Comparison of ENCODE assay signal across 1 cellular context in the genomic region with DNA sequence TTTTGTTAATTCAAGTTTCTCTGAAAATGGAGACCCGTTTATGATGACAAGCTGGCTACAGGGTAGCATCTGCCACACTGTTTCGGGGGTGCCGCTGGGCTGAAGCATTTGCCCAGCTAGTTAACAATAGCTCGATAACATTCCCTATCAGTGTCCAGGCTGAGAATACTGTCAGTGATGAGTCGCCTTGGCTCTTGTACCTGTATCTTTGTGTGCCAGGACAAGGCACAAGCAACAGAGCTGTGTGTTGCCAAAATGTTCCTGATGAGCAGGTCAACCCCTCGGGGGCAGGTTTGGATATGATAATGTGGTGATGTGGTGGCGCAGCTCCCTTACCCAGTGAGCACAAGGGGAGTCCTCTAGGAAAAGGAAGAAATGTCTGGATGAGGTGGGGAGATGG.
TF ChIP-seq lines count a peak whose summit lies in the region.

No MANE protein-coding gene starts in this region.

TF ChIP-seq in IMR-90, 13 proteins besides CTCF, POLR2A, EP300 and RAD21:
- TF ChIP-seq FOS (IDR thresholded peaks at IDR 0.05; ENCODE audit: low read depth, low read length) (no peak), BHLHE40 (IDR thresholded peaks at IDR 0.05; ENCODE audit: low read depth, low read length) (no peak), RFX5 (IDR thresholded peaks at IDR 0.05; ENCODE audit: low read depth, low read length) (no peak), MAFK (IDR thresholded peaks at IDR 0.05; ENCODE audit: low read depth, low read length) (no peak), CHD1 (IDR thresholded peaks at IDR 0.05; ENCODE audit: low read depth, low read length) (no peak), CEBPB (IDR thresholded peaks at IDR 0.05; ENCODE audit: low read depth, low read length) (no peak), NFE2L2 (IDR thresholded peaks at IDR 0.05; ENCODE audit: low read depth, low read length) (no peak), MXI1 (IDR thresholded peaks at IDR 0.05; ENCODE audit: borderline replicate concordance, low read depth, low read length) (no peak), RCOR1 (IDR thresholded peaks at IDR 0.05; ENCODE audit: insufficient replicate concordance, low read length) (no peak), SMC3 (IDR thresholded peaks at IDR 0.05; ENCODE audit: low read depth, low read length) (no peak), MAZ (IDR thresholded peaks at IDR 0.05; ENCODE audit: borderline replicate concordance, low read depth, low read length) (no peak)
- TF ChIP-seq, protein P1, sequence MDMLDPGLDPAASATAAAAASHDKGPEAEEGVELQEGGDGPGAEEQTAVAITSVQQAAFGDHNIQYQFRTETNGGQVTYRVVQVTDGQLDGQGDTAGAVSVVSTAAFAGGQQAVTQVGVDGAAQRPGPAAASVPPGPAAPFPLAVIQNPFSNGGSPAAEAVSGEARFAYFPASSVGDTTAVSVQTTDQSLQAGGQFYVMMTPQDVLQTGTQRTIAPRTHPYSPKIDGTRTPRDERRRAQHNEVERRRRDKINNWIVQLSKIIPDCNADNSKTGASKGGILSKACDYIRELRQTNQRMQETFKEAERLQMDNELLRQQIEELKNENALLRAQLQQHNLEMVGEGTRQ (IDR thresholded peaks at IDR 0.05; ENCODE audit: low read depth, low read length), result no peak
- TF ChIP-seq, protein P2, sequence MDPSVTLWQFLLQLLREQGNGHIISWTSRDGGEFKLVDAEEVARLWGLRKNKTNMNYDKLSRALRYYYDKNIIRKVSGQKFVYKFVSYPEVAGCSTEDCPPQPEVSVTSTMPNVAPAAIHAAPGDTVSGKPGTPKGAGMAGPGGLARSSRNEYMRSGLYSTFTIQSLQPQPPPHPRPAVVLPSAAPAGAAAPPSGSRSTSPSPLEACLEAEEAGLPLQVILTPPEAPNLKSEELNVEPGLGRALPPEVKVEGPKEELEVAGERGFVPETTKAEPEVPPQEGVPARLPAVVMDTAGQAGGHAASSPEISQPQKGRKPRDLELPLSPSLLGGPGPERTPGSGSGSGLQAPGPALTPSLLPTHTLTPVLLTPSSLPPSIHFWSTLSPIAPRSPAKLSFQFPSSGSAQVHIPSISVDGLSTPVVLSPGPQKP (IDR thresholded peaks at IDR 0.05; ENCODE audit: borderline replicate concordance, low read depth, low read length), result no peak
